ENCODE assay signal across 9 cellular contexts in the genomic region with DNA sequence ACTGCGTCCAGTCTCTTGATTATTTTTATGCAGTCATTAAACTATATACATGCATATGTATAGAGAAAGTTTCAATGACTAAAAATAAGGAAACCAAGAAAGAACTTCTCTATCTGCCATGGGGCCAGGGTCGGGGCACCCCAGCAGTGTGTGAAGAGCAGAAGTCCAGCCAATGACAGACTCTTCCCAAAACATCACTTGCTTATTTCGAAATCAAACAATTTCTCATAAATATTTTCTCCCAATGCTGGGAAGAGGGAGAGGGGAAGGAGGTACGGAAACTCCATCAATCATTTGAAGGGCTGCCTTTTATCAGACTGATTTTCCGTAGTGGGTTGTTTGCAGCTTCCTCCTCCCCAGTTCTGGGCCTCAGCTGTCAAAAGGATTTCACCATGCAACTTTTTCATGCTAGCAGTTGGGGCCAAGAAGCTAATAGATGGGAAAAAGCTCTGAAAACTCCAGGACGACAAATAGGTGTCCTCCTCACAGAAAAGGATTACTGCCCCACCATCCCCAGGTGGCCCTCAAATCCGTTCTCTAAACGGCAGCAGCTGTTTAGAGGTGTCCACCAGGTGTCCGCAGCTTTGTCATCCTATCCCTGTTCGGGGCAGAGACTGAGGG. TPM values are rescaled to one million over a fixed set of nuclear protein-coding genes. Genes with fewer than 3 reads are reported as not detected.
DNase-seq lines count a peak whose midpoint lies in the region; ATAC-seq and TF ChIP-seq lines count a peak whose summit lies in the region.
"Had no signal": no experiment of that assay in that cellular context is flagged by ENCODE, and none has a peak within 500 bp of the region (broad histone marks: within the 10 kb centered on the region; RNA-seq: fewer than 3 reads in every experiment).

No MANE protein-coding gene starts in this region.

- peak overlapping the region; percentile 77 for H3K4me3 Mint-ChIP-seq in activated naive CD8-positive, alpha-beta T cell treated with anti-CD3 and anti-CD28 coated beads for 36 hours

- H3K36me3 ChIP-seq in BLaER1 treated with 17β-estradiol and CSF1 and Interleukin-3, amounts not matched to agents 10 nM and 100 nM: peaks cover 5 to 32% (median 30%) of the 10 kb centered on the region in 11 experiments; a peak in 21 of 22 replicates
- peaks cover 0 to 30% of the 10 kb centered on the region in 2 donors for H3K36me3 ChIP-seq in left lung
- H3K36me3 ChIP-seq in thyroid gland: peaks cover 3 to 6% of the 10 kb centered on the region in 2 donors

- H3K9ac ChIP-seq in BLaER1 treated with 17β-estradiol and CSF1 and Interleukin-3, amounts not matched to agents 10 nM and 100 nM: peak overlapping the region; percentile 52 to 97 (median 79); a peak in 21 of 22 replicates

- no peaks in the 10 kb centered on the region for H3K9me3 Mint-ChIP-seq in activated naive CD8-positive, alpha-beta T cell treated with anti-CD3 and anti-CD28 coated beads for 36 hours

- peaks cover 0 to 7% (median 0%) of the 10 kb centered on the region in 11 experiments; a peak in 1 of 22 replicates for H3K27me3 ChIP-seq in BLaER1 treated with 17β-estradiol and CSF1 and Interleukin-3, amounts not matched to agents 10 nM and 100 nM
- H3K27me3 ChIP-seq in left lung: peaks cover 0 to 7% of the 10 kb centered on the region in 2 donors
- no peaks in the 10 kb centered on the region for H3K27me3 ChIP-seq in thyroid gland

- no peak for TF ChIP-seq POLR2A in thyroid gland (IDR thresholded peaks at IDR 0.05)

- H3K4me3 ChIP-seq in BLaER1 treated with 17β-estradiol and CSF1 and Interleukin-3, amounts not matched to agents 10 nM and 100 nM: peak overlapping the region; percentile 54 to 99 (median 89)
- H3K4me3 ChIP-seq in left lung (peak overlapping the region; percentile 17 to 70), thyroid gland (replicated peaks in 1 of 3) (peak overlapping the region in 2 of 3 donors; percentile 16 to 64)

- H3K4me1 Mint-ChIP-seq in activated naive CD8-positive, alpha-beta T cell treated with anti-CD3 and anti-CD28 coated beads for 36 hours: peaks cover 25% of the 10 kb centered on the region

- ATAC-seq in HG03159 (IDR thresholded peaks at IDR 0.05; ENCODE audit: unreplicated experiment) (peak; percentile 2), left lung (peak; percentile 3)

- peak overlapping the region; percentile 84 for H3K27ac Mint-ChIP-seq in activated naive CD8-positive, alpha-beta T cell treated with anti-CD3 and anti-CD28 coated beads for 36 hours

- peaks cover 68 to 91% (median 89%) of the 10 kb centered on the region in 10 experiments for H3K4me1 ChIP-seq in BLaER1 treated with 17β-estradiol and CSF1 and Interleukin-3, amounts not matched to agents 10 nM and 100 nM
- H3K4me1 ChIP-seq in left lung (peaks cover 20 to 45% of the 10 kb centered on the region in 2 donors), thyroid gland (peaks cover 15 to 31% of the 10 kb centered on the region in 2 donors)

- peaks cover 3 to 40% (median 33%) of the 10 kb centered on the region in 11 experiments; a peak in 19 of 22 replicates for H4K20me1 ChIP-seq in BLaER1 treated with 17β-estradiol and CSF1 and Interleukin-3, amounts not matched to agents 10 nM and 100 nM

- TF ChIP-seq CTCF in left lung (IDR thresholded peaks at IDR 0.05): no peak
- TF ChIP-seq CTCF in thyroid gland (IDR thresholded peaks at IDR 0.05): peak in 3 of 6 experiments; percentile 9 to 45 (median 34)

- peak overlapping the region; percentile 28 to 95 (median 79); a peak in 21 of 22 replicates for H3K27ac ChIP-seq in BLaER1 treated with 17β-estradiol and CSF1 and Interleukin-3, amounts not matched to agents 10 nM and 100 nM
- H3K27ac ChIP-seq in left lung (peak overlapping the region; percentile 90 to 92), thyroid gland (peak overlapping the region; percentile 76 to 91 (median 88))

- H3K4me2 ChIP-seq in BLaER1 treated with 17β-estradiol and CSF1 and Interleukin-3, amounts not matched to agents 10 nM and 100 nM: peak overlapping the region; percentile 92 to 100 (median 96)

- intact Hi-C loops in left lung (cut with DNase I) (no loop called here), thyroid gland (cut with DNase I) (no loop called here)

- H3K27me3 Mint-ChIP-seq in activated naive CD8-positive, alpha-beta T cell treated with anti-CD3 and anti-CD28 coated beads for 36 hours: no peaks in the 10 kb centered on the region

- WGBS in thyroid gland, 2 donors: 37 to 45% methylated on average over 8 to 9 of the region's 10 CpGs

- H3K36me3 Mint-ChIP-seq in activated naive CD8-positive, alpha-beta T cell treated with anti-CD3 and anti-CD28 coated beads for 36 hours: peaks cover 9% of the 10 kb centered on the region

- no peak for DNase-seq in activated naive CD8-positive, alpha-beta T cell treated with anti-CD3 and anti-CD28 coated beads for 36 hours
- DNase-seq in left lung (no peak), thyroid gland (no peak), AG08396 (ENCODE audit: low spot score) (no peak), hypothalamus (lab: John Stamatoyannopoulos, UW) (no peak), NCI-H1436 treated with DMSO at 0.1 percent for 48 hours (lab: John Stamatoyannopoulos, UW) (no peak)

- H3K9me3 ChIP-seq in BLaER1 treated with 17β-estradiol and CSF1 and Interleukin-3, amounts not matched to agents 10 nM and 100 nM (replicated peaks in 1 of 11): no peaks in the 10 kb centered on the region
- H3K9me3 ChIP-seq in left lung (no peaks in the 10 kb centered on the region), thyroid gland (no peaks in the 10 kb centered on the region)

RNA-seq across cellular contexts. Expression of a gene that starts 0.6 kb away (rescaled TPM):
- total RNA-seq in activated naive CD8-positive, alpha-beta T cell treated with anti-CD3 and anti-CD28 coated beads for 36 hours: 10 to 100 TPM; 86.3 to 88.0 TPM
- total RNA-seq in left lung (10 to 100 TPM; 59.3 to 97.4 TPM), thyroid gland (10 to 100 TPM; 58.5 to 78.0 (median 62.1) TPM)

RNA-seq across cellular contexts. Expression of a gene that starts 16.2 kb away (rescaled TPM):
- 10 to 100 TPM; 85.2 to 94.2 TPM for total RNA-seq in activated naive CD8-positive, alpha-beta T cell treated with anti-CD3 and anti-CD28 coated beads for 36 hours
- total RNA-seq in left lung (10 to 100 TPM; 78.8 to 83.4 TPM), thyroid gland (10 to 100 TPM; 47.5 to 85.2 (median 78.3) TPM)

RNA-seq across cellular contexts. Expression of a gene that starts 23.6 kb away (rescaled TPM):
- 10 to 100 TPM; 20.4 to 21.5 TPM for total RNA-seq in activated naive CD8-positive, alpha-beta T cell treated with anti-CD3 and anti-CD28 coated beads for 36 hours
- 10 to 100 TPM; 21.7 to 41.9 TPM for total RNA-seq in left lung
- total RNA-seq in thyroid gland: 10 to 100 TPM; 10.0 to 24.9 (median 18.2) TPM
- total RNA-seq: HT1080 had no signal

RNA-seq across cellular contexts. Expression of a gene that starts 52.4 kb away (rescaled TPM):
- total RNA-seq in activated naive CD8-positive, alpha-beta T cell treated with anti-CD3 and anti-CD28 coated beads for 36 hours: 10 to 100 TPM; 17.7 to 18.8 TPM
- total RNA-seq in left lung (100 to 1,000 TPM; 173 to 354 TPM), thyroid gland (100 to 1,000 TPM in 1 of 4 donors, 10 to 100 TPM in 3; 45.6 to 115 (median 51.1) TPM)
